1 cellular context compared by ENCODE assay signal in the genomic region with DNA sequence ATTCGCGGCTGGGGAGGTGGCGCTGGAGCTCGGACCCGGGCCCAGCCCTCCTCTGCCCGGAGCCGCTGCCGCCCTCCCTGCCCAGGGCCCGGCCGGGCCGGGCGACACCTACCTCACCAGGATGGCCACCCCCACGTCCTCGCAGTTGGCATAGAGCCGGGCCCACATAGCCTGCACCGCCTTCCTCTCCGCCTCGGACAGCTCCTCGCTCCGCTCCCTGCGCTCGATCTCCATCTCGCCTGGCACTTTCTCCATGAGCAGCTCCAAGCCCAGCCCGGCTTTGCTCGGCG.
TF ChIP-seq lines count a peak whose summit lies in the region.

No MANE protein-coding gene starts in this region.

TF ChIP-seq in HepG2, 621 proteins besides CTCF, POLR2A, EP300 and RAD21:
- peak; percentile 28 for TF ChIP-seq AGO2 (optimal IDR thresholded peaks at IDR 0.05; ENCODE audit: low read depth, low read length)
- TF ChIP-seq RFXAP (CRISPR knock-in tag; IDR thresholded peaks at IDR 0.05; ENCODE audit: borderline replicate concordance) = no peak
- TF ChIP-seq, protein P1, sequence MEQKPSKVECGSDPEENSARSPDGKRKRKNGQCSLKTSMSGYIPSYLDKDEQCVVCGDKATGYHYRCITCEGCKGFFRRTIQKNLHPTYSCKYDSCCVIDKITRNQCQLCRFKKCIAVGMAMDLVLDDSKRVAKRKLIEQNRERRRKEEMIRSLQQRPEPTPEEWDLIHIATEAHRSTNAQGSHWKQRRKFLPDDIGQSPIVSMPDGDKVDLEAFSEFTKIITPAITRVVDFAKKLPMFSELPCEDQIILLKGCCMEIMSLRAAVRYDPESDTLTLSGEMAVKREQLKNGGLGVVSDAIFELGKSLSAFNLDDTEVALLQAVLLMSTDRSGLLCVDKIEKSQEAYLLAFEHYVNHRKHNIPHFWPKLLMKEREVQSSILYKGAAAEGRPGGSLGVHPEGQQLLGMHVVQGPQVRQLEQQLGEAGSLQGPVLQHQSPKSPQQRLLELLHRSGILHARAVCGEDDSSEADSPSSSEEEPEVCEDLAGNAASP (CRISPR knock-in tag; IDR thresholded peaks at IDR 0.05; ENCODE audit: borderline replicate concordance) = no peak
